13 cellular contexts compared by ENCODE assay signal in the genomic region with DNA sequence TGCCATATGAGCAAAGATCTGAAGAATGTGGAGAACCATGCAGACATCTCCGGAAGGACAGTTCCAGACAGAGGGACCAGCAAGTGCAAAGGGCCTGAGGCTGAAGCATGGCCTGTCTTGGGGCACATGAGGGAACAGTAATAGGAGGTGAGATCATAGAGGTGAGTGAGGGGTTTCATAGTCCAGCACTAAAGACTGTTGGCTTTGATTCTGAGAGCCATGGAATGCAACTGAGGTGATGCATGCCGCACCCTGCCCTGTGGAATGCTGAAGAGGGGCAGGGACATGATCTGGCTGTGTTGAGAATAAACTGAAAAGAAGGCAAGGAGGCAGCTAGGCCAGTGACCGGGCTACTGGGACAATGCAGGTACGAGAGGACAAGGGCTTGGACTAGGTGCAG.
DNase-seq lines count a peak whose midpoint lies in the region; ATAC-seq, FAIRE-seq and TF ChIP-seq lines count a peak whose summit lies in the region.
"Had no signal": no experiment of that assay in that cellular context is flagged by ENCODE, and none has a peak within 500 bp of the region (broad histone marks: within the 10 kb centered on the region; RNA-seq: fewer than 3 reads in every experiment).

No MANE protein-coding gene starts in this region.

- no peaks in the 10 kb centered on the region for H3K9me3 Mint-ChIP-seq in activated CD4-positive, alpha-beta T cell treated with anti-CD3 and anti-CD28 coated beads, Interleukin-2, amount 10 ng/mL, durations not matched to agents 24 days and 14 days
- no peaks in the 10 kb centered on the region for H3K9me3 Mint-ChIP-seq in stimulated activated memory B cell treated with anti-CD40 and anti-IgM and Interleukin-4, amounts not matched to agents 10 μg/mL and 1 μg/mL and 100 μg/mL, for 72 hours

- no peak for TF ChIP-seq CTCF in keratinocyte (optimal IDR thresholded peaks at IDR 0.05 in 1 of 3, IDR thresholded peaks at IDR 0.05 in 1 of 3, conservative IDR thresholded peaks at IDR 0.05 in 1 of 3; ENCODE audit: extremely low read depth in 1 of 3, insufficient read depth in 2 of 3, low read length in 3 of 3)

- peak overlapping the region; percentile 66 for H3K4me2 ChIP-seq in keratinocyte (ENCODE audit: control insufficient read depth, extremely low read depth, insufficient read depth, low read depth, low read length)

- H2AFZ ChIP-seq in keratinocyte (ENCODE audit: control insufficient read depth, low read length), result no peak overlapping the region

- no peak for ATAC-seq in T-helper 17 cell
- ATAC-seq in stimulated activated memory B cell treated with anti-CD40 and anti-IgM and Interleukin-4, amounts not matched to agents 10 μg/mL and 1 μg/mL and 100 μg/mL, for 72 hours, result no peak
- ATAC-seq in GM18520 (IDR thresholded peaks at IDR 0.05; ENCODE audit: unreplicated experiment), result no peak

- no peaks in the 10 kb centered on the region for H3K27me3 ChIP-seq in keratinocyte (ENCODE audit: control insufficient read depth, extremely low read depth, insufficient read depth, low read length)
- H3K27me3 ChIP-seq: SJCRH30 had no signal

- intact Hi-C loops in activated CD4-positive, alpha-beta T cell treated with anti-CD3 and anti-CD28 coated beads, Interleukin-2, amount 10 ng/mL, durations not matched to agents 24 days and 14 days (cut with micrococcal nuclease), result no loop called here

- H3K9ac ChIP-seq in keratinocyte (ENCODE audit: control insufficient read depth, extremely low read depth, insufficient read depth, low read length), result peak overlapping the region; percentile 59

- peaks cover 4% of the 10 kb centered on the region for H3K79me2 ChIP-seq in keratinocyte (ENCODE audit: control insufficient read depth, insufficient read depth, low read length)

- dilution Hi-C loops in keratinocyte (cut with MboI; ENCODE audit: extremely low pct_ligation_motif_present, low sequenced_read_pairs), result no loop called here

- H4K20me1 ChIP-seq in keratinocyte (ENCODE audit: control insufficient read depth, extremely low read depth, insufficient read depth, low read length), result no peaks in the 10 kb centered on the region

- H3K4me3 Mint-ChIP-seq in activated CD4-positive, alpha-beta T cell treated with anti-CD3 and anti-CD28 coated beads, Interleukin-2, amount 10 ng/mL, durations not matched to agents 24 days and 14 days, result no peak overlapping the region
- H3K4me3 Mint-ChIP-seq in T-helper 17 cell, result peak overlapping the region; percentile 85
- H3K4me3 Mint-ChIP-seq in stimulated activated memory B cell treated with anti-CD40 and anti-IgM and Interleukin-4, amounts not matched to agents 10 μg/mL and 1 μg/mL and 100 μg/mL, for 72 hours, result no peak overlapping the region

- H3K9me3 ChIP-seq in T-helper 17 cell (ENCODE audit: control insufficient read depth, low read length, poor library complexity, severe bottlenecking) (no peaks in the 10 kb centered on the region), keratinocyte (ENCODE audit: control insufficient read depth, low read depth, low read length) (no peaks in the 10 kb centered on the region)
- H3K9me3 ChIP-seq: SJCRH30 had no signal

- no peaks in the 10 kb centered on the region for H3K9me1 ChIP-seq in keratinocyte (ENCODE audit: control insufficient read depth, extremely low read depth, insufficient read depth, low read length)

- peak overlapping the region; percentile 64 for H3K27ac Mint-ChIP-seq in activated CD4-positive, alpha-beta T cell treated with anti-CD3 and anti-CD28 coated beads, Interleukin-2, amount 10 ng/mL, durations not matched to agents 24 days and 14 days
- no peak overlapping the region for H3K27ac Mint-ChIP-seq in T-helper 17 cell
- H3K27ac Mint-ChIP-seq in stimulated activated memory B cell treated with anti-CD40 and anti-IgM and Interleukin-4, amounts not matched to agents 10 μg/mL and 1 μg/mL and 100 μg/mL, for 72 hours, result peak overlapping the region; percentile 23

- H3K4me1 Mint-ChIP-seq in activated CD4-positive, alpha-beta T cell treated with anti-CD3 and anti-CD28 coated beads, Interleukin-2, amount 10 ng/mL, durations not matched to agents 24 days and 14 days, result peaks cover 58% of the 10 kb centered on the region
- peaks cover 65% of the 10 kb centered on the region for H3K4me1 Mint-ChIP-seq in T-helper 17 cell
- peaks cover 53% of the 10 kb centered on the region for H3K4me1 Mint-ChIP-seq in stimulated activated memory B cell treated with anti-CD40 and anti-IgM and Interleukin-4, amounts not matched to agents 10 μg/mL and 1 μg/mL and 100 μg/mL, for 72 hours

- H3K4me1 ChIP-seq in keratinocyte (ENCODE audit: control insufficient read depth, extremely low read depth, insufficient read depth, low read length), result peaks cover 49% of the 10 kb centered on the region
- H3K4me1 ChIP-seq: SJCRH30 had no signal

- H3K4me3 ChIP-seq in keratinocyte (ENCODE audit: control insufficient read depth in 2 of 3, extremely low read depth in 1 of 3, insufficient read depth in 2 of 3, low read depth in 1 of 3, low read length in 3 of 3), result no peak overlapping the region
- H3K4me3 ChIP-seq: SJCRH30 had no signal

- no peaks in the 10 kb centered on the region for H3K27me3 Mint-ChIP-seq in activated CD4-positive, alpha-beta T cell treated with anti-CD3 and anti-CD28 coated beads, Interleukin-2, amount 10 ng/mL, durations not matched to agents 24 days and 14 days
- H3K27me3 Mint-ChIP-seq in T-helper 17 cell, result no peaks in the 10 kb centered on the region
- H3K27me3 Mint-ChIP-seq in stimulated activated memory B cell treated with anti-CD40 and anti-IgM and Interleukin-4, amounts not matched to agents 10 μg/mL and 1 μg/mL and 100 μg/mL, for 72 hours, result no peaks in the 10 kb centered on the region

- peak; percentile 79 for FAIRE-seq in keratinocyte (lab: Jason Lieb, UNC)
- FAIRE-seq: A204.1 had no signal

- DNase-seq in activated CD4-positive, alpha-beta T cell treated with anti-CD3 and anti-CD28 coated beads, Interleukin-2, amount 10 ng/mL, durations not matched to agents 24 days and 14 days, result no peak
- DNase-seq in activated CD4-positive, alpha-beta T cell treated with anti-CD3 and anti-CD28 coated beads for 48 hours, result no peak
- DNase-seq in T-helper 17 cell, result no peak
- peak; percentile 84 for DNase-seq in keratinocyte (ENCODE audit: low read depth, low spot score)
- DNase-seq in central memory CD4-positive, alpha-beta T cell, result no peak
- DNase-seq in NCI-H1417 treated with DMSO at 0.1 percent for 48 hours (lab: John Stamatoyannopoulos, UW), result no peak
- DNase-seq: activated CD4-positive, CD25-positive, alpha-beta regulatory T cell treated with anti-CD3 and anti-CD28 coated beads, Interleukin-2, amount 50 U/mL, for 72 hours; NCI-H1048; SJCRH30; stimulated activated CD8-positive, alpha-beta memory T cell treated with anti-CD3 and anti-CD28 coated beads, Interleukin-4, amount 100 ng/mL, for 48 hours had no signal

- H3K27ac ChIP-seq in keratinocyte (ENCODE audit: control insufficient read depth, insufficient read depth, low read length), result peak overlapping the region; percentile 67
- H3K27ac ChIP-seq: SJCRH30 had no signal

- H3K36me3 Mint-ChIP-seq in activated CD4-positive, alpha-beta T cell treated with anti-CD3 and anti-CD28 coated beads, Interleukin-2, amount 10 ng/mL, durations not matched to agents 24 days and 14 days (ENCODE audit: low read depth), result peaks cover 25% of the 10 kb centered on the region
- H3K36me3 Mint-ChIP-seq in T-helper 17 cell (ENCODE audit: low read depth), result peaks cover 16% of the 10 kb centered on the region
- H3K36me3 Mint-ChIP-seq in stimulated activated memory B cell treated with anti-CD40 and anti-IgM and Interleukin-4, amounts not matched to agents 10 μg/mL and 1 μg/mL and 100 μg/mL, for 72 hours, result peaks cover 42% of the 10 kb centered on the region

- H3K36me3 ChIP-seq in keratinocyte (ENCODE audit: control insufficient read depth in 2 of 2, extremely low read depth in 1 of 2, insufficient read depth in 2 of 2, low read length in 2 of 2), result peaks cover 1 to 6% of the 10 kb centered on the region in 2 experiments
- H3K36me3 ChIP-seq: SJCRH30 had no signal
